Comparison of ENCODE assay signal across 27 cellular contexts in the genomic region with DNA sequence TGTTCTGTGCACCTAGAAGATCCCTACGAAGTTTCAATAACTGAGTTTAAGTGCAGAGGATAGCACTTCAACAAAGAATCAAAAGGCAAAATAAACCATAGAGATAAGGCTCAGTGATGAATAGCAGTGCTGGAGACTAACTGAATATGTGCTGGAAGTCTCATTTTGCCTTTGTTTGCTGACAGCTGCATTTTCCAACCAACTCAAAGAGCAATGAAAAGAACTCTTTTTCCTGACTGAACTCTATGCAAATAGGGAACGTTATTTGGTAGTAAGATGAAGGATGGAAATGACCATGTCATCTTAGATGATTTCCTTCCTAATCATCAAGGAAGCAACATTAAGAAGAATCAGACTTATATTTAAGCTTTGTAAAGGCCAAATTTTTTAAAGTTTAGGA. TPM values are rescaled to one million over a fixed set of nuclear protein-coding genes. Genes with fewer than 3 reads are reported as not detected.
"Had no signal": no experiment of that assay in that cellular context is flagged by ENCODE, and none has a peak within 500 bp of the region (broad histone marks: within the 10 kb centered on the region; RNA-seq: fewer than 3 reads in every experiment).

No MANE protein-coding gene starts in this region.

- DNase-seq: activated B cell treated with CpG ODN at 0.5 μM for 24 hours; activated CD4-positive, alpha-beta memory T cell treated with anti-CD3 and anti-CD28 coated beads for 36 hours; activated CD4-positive, alpha-beta T cell treated with anti-CD3 and anti-CD28 coated beads for 1 hour; activated CD4-positive, alpha-beta T cell treated with anti-CD3 and anti-CD28 coated beads, Interleukin-2, amount 10 ng/mL, durations not matched to agents 7 days and 5 days; activated CD8-positive, alpha-beta memory T cell treated with anti-CD3 and anti-CD28 coated beads for 24 hours; activated gamma-delta T cell; activated naive CD4-positive, alpha-beta T cell treated with anti-CD3 and anti-CD28 coated beads for 36 hours; activated T-cell treated with anti-CD3 and anti-CD28 coated beads, Interleukin-2, amount 50 U/mL, for 48 hours; IMR-90; KBM-7; NCI-H1092; NCI-H1417 treated with DMSO at 0.1 percent for 48 hours; NCI-H1694; NCI-H2029; NCI-H2107; NCI-H2171 treated with DMSO at 0.1 percent for 48 hours; NCI-H226; NCI-H69; SHP77; T-helper 17 cell; T1000 had no signal

- H3K4me3 Mint-ChIP-seq: activated B cell treated with CpG ODN at 0.5 μM for 24 hours; activated CD4-positive, alpha-beta memory T cell treated with anti-CD3 and anti-CD28 coated beads for 36 hours; activated CD4-positive, alpha-beta T cell treated with anti-CD3 and anti-CD28 coated beads, Interleukin-2, amount 10 ng/mL, durations not matched to agents 7 days and 5 days; activated naive CD4-positive, alpha-beta T cell treated with anti-CD3 and anti-CD28 coated beads for 36 hours; activated naive CD8-positive, alpha-beta T cell; activated T-helper 17 cell treated with anti-CD3 and anti-CD28 coated beads, Interleukin-2, amount 50 U/mL, for 72 hours; T-helper 17 cell had no signal

- H3K27ac Mint-ChIP-seq: activated B cell treated with CpG ODN at 0.5 μM for 24 hours; activated CD4-positive, alpha-beta memory T cell treated with anti-CD3 and anti-CD28 coated beads for 36 hours; activated CD4-positive, alpha-beta T cell treated with anti-CD3 and anti-CD28 coated beads, Interleukin-2, amount 10 ng/mL, durations not matched to agents 7 days and 5 days; activated naive CD4-positive, alpha-beta T cell treated with anti-CD3 and anti-CD28 coated beads for 36 hours; activated naive CD8-positive, alpha-beta T cell; activated T-helper 17 cell treated with anti-CD3 and anti-CD28 coated beads, Interleukin-2, amount 50 U/mL, for 72 hours; T-helper 17 cell had no signal

- ATAC-seq: activated T-helper 17 cell treated with anti-CD3 and anti-CD28 coated beads, Interleukin-2, amount 50 U/mL, for 72 hours; T-helper 17 cell had no signal

- H3K9me3 Mint-ChIP-seq: activated B cell treated with CpG ODN at 0.5 μM for 24 hours; activated CD4-positive, alpha-beta memory T cell treated with anti-CD3 and anti-CD28 coated beads for 36 hours; activated CD4-positive, alpha-beta T cell treated with anti-CD3 and anti-CD28 coated beads, Interleukin-2, amount 10 ng/mL, durations not matched to agents 7 days and 5 days; activated naive CD4-positive, alpha-beta T cell treated with anti-CD3 and anti-CD28 coated beads for 36 hours; activated T-helper 17 cell treated with anti-CD3 and anti-CD28 coated beads, Interleukin-2, amount 50 U/mL, for 72 hours had no signal

- H3K36me3 Mint-ChIP-seq: activated CD4-positive, alpha-beta memory T cell treated with anti-CD3 and anti-CD28 coated beads for 36 hours; activated naive CD8-positive, alpha-beta T cell had no signal

- H3K4me1 Mint-ChIP-seq: activated B cell treated with CpG ODN at 0.5 μM for 24 hours; activated CD4-positive, alpha-beta T cell treated with anti-CD3 and anti-CD28 coated beads, Interleukin-2, amount 10 ng/mL, durations not matched to agents 7 days and 5 days; activated T-helper 17 cell treated with anti-CD3 and anti-CD28 coated beads, Interleukin-2, amount 50 U/mL, for 72 hours; T-helper 17 cell had no signal

RNA-seq across cellular contexts. Expression of a gene that starts 32.8 kb away (rescaled TPM):
- total RNA-seq: activated B cell treated with CpG ODN at 0.5 μM for 24 hours; activated CD4-positive, alpha-beta memory T cell treated with anti-CD3 and anti-CD28 coated beads for 36 hours; activated CD4-positive, alpha-beta T cell treated with anti-CD3 and anti-CD28 coated beads, Interleukin-2, amount 10 ng/mL, durations not matched to agents 7 days and 5 days; activated naive CD4-positive, alpha-beta T cell treated with anti-CD3 and anti-CD28 coated beads for 36 hours; activated T-helper 17 cell treated with anti-CD3 and anti-CD28 coated beads, Interleukin-2, amount 50 U/mL, for 72 hours; cardiac septum; IMR-90; LHCN-M2; MCF 10A; NCI-H460; T-helper 17 cell had no signal

RNA-seq across cellular contexts. Expression of a gene that starts 42.9 kb away (rescaled TPM):
- total RNA-seq: activated B cell treated with CpG ODN at 0.5 μM for 24 hours; activated CD4-positive, alpha-beta memory T cell treated with anti-CD3 and anti-CD28 coated beads for 36 hours; activated CD4-positive, alpha-beta T cell treated with anti-CD3 and anti-CD28 coated beads, Interleukin-2, amount 10 ng/mL, durations not matched to agents 7 days and 5 days; activated naive CD4-positive, alpha-beta T cell treated with anti-CD3 and anti-CD28 coated beads for 36 hours; activated T-helper 17 cell treated with anti-CD3 and anti-CD28 coated beads, Interleukin-2, amount 50 U/mL, for 72 hours; cardiac septum; IMR-90; LHCN-M2; MCF 10A; T-helper 17 cell had no signal
